Comparison of ENCODE assay signal across 15 cellular contexts in genomic region chrX:138925330-138925729, GRCh38.
A peak's percentile ranks its signal among the peaks of the same experiment; 100 is the strongest.
DNase-seq lines count a peak whose midpoint lies in the region; ATAC-seq, FAIRE-seq and TF ChIP-seq lines count a peak whose summit lies in the region.
"Had no signal": no experiment of that assay in that cellular context is flagged by ENCODE, and none has a peak within 500 bp of the region (broad histone marks: within the 10 kb centered on the region; RNA-seq: fewer than 3 reads in every experiment).

No MANE protein-coding gene starts in this region.

- intact Hi-C loops in kidney (cut with DNase I): no loop called here

- H3K36me3 ChIP-seq in kidney (ENCODE audit: control insufficient read depth in 1 of 2, insufficient read depth in 2 of 2, low read length in 2 of 2): no peaks in the 10 kb centered on the region
- H3K36me3 ChIP-seq: upper lobe of left lung had no signal

- TF ChIP-seq CTCF in kidney (IDR thresholded peaks at IDR 0.05; ENCODE audit: borderline replicate concordance, extremely low read depth, insufficient read depth): no peak

- DNase-seq in GF-D8 (lab: John Stamatoyannopoulos, UW) (peak; percentile 35), NOMO-1 treated with dmso at 0.1 percent for 144 hours (lab: John Stamatoyannopoulos, UW; ENCODE audit: unreplicated experiment) (peak; percentile 59), non-pigmented ciliary epithelial cell (ENCODE audit: low read depth) (peak; percentile 82), kidney (no peak)
- DNase-seq in stimulated activated CD4-positive, alpha-beta T cell treated with anti-CD3 and anti-CD28 coated beads, Interleukin-4, amount 100 ng/mL, for 4 hours: no peak
- no peak for DNase-seq in activated CD4-positive, CD25-positive, alpha-beta regulatory T cell treated with anti-CD3 and anti-CD28 coated beads, Interleukin-2, amount 50 U/mL, for 72 hours
- DNase-seq: activated CD4-positive, alpha-beta T cell treated with anti-CD3 and anti-CD28 coated beads for 36 hours; activated naive CD4-positive, alpha-beta T cell treated with anti-CD3 and anti-CD28 coated beads, Interleukin-2, amount 50 U/mL, for 16 hours; DND-41; NCI-H2029 treated with DMSO at 0.1 percent for 48 hours had no signal

- no peak overlapping the region for H3K4me3 ChIP-seq in kidney (ENCODE audit: low read length in 2 of 2)
- H3K4me3 ChIP-seq: GM23338, upper lobe of left lung had no signal

- no peaks in the 10 kb centered on the region for H3K9me3 ChIP-seq in kidney (ENCODE audit: control insufficient read depth in 1 of 2, low read length in 2 of 2)
- H3K9me3 ChIP-seq: upper lobe of left lung had no signal

- FAIRE-seq in kidney (lab: Jason Lieb, UNC): no peak

- H3K27ac ChIP-seq in kidney (ENCODE audit: low read depth in 2 of 2, low read length in 2 of 2): no peak overlapping the region
- H3K27ac ChIP-seq: HL-60, upper lobe of left lung had no signal

- H3K4me1 ChIP-seq in kidney (ENCODE audit: control insufficient read depth in 1 of 2, insufficient read depth in 1 of 2, low read depth in 1 of 2, low read length in 2 of 2): no peaks in the 10 kb centered on the region
- H3K4me1 ChIP-seq: upper lobe of left lung had no signal

- no peak overlapping the region for H3K9ac ChIP-seq in kidney (ENCODE audit: low read length in 2 of 2)

- ATAC-seq in esophagus mucosa: peak; percentile 90
- ATAC-seq in GM19351 (IDR thresholded peaks at IDR 0.05; ENCODE audit: unreplicated experiment): no peak
- ATAC-seq: activated CD4-positive, alpha-beta T cell treated with anti-CD3 and anti-CD28 coated beads for 36 hours; GM23338 had no signal

Comparison
In these comparisons a context has a peak if more than half of its experiments do, and no peak if none do; other contexts are left out.
1. DNase-seq: peak in GF-D8 (single experiment), NOMO-1 treated with dmso at 0.1 percent for 144 hours (single experiment) and non-pigmented ciliary epithelial cell (single experiment); none in kidney (single experiment), stimulated activated CD4-positive, alpha-beta T cell treated with anti-CD3 and anti-CD28 coated beads, Interleukin-4, amount 100 ng/mL, for 4 hours (0 of 2) and activated CD4-positive, CD25-positive, alpha-beta regulatory T cell treated with anti-CD3 and anti-CD28 coated beads, Interleukin-2, amount 50 U/mL, for 72 hours (single experiment).